ENCODE assay signal across 25 cellular contexts in genomic region chr3:134155456-134155855, GRCh38.
"Had no signal": no experiment of that assay in that cellular context is flagged by ENCODE, and none has a peak within 500 bp of the region (broad histone marks: within the 10 kb centered on the region; RNA-seq: fewer than 3 reads in every experiment).

No MANE protein-coding gene starts in this region.

- H3K9me3 ChIP-seq: body of pancreas, heart left ventricle, mucosa of descending colon, pancreas, thoracic aorta, vagina had no signal

- H3K27ac ChIP-seq: body of pancreas, cardiac muscle cell, heart left ventricle, pancreas, thoracic aorta, vagina, WERI-Rb-1 had no signal

- DNase-seq: activated CD4-positive, alpha-beta T cell treated with anti-CD3 and anti-CD28 coated beads, Interleukin-2, amount 10 ng/mL, durations not matched to agents 7 days and 5 days; activated CD4-positive, CD25-positive, alpha-beta regulatory T cell treated with anti-CD3 and anti-CD28 coated beads, Interleukin-2, amount 50 U/mL, for 72 hours; activated CD8-positive, alpha-beta memory T cell treated with anti-CD3 and anti-CD28 coated beads, Interleukin-2, amount 10 ng/mL, durations not matched to agents 7 days and 5 days; activated CD8-positive, alpha-beta T cell treated with anti-CD3 and anti-CD28 coated beads for 36 hours; activated gamma-delta T cell treated with Interleukin-2 at 50 U/mL for 16 hours; activated T-cell treated with anti-CD3 and anti-CD28 coated beads for 4 hours; anterior cingulate cortex; body of pancreas; cortex of kidney; heart left ventricle; islet precursor cell; left cardiac atrium; mesendoderm; mucosa of descending colon; nephron progenitor cell; pancreas; stimulated activated CD4-positive, alpha-beta T cell treated with anti-CD3 and anti-CD28 coated beads, Interleukin-2, amount 100 ng/mL, for 48 hours; stimulated activated CD8-positive, alpha-beta memory T cell treated with anti-CD3 and anti-CD28 coated beads, Interleukin-4, amount 100 ng/mL, for 48 hours; stimulated activated naive CD4-positive, alpha-beta T cell; WERI-Rb-1 had no signal

- H3K4me3 ChIP-seq: body of pancreas, cardiac muscle cell, heart left ventricle, mucosa of descending colon, pancreas, smooth muscle cell, thoracic aorta, vagina had no signal

- H3K27me3 ChIP-seq: body of pancreas, cardiac muscle cell, heart left ventricle, pancreas, vagina had no signal

- ATAC-seq: activated CD8-positive, alpha-beta memory T cell treated with anti-CD3 and anti-CD28 coated beads, Interleukin-2, amount 10 ng/mL, durations not matched to agents 7 days and 5 days; activated CD8-positive, alpha-beta T cell treated with anti-CD3 and anti-CD28 coated beads for 36 hours; body of pancreas; heart left ventricle; left cardiac atrium; mucosa of descending colon; pancreas; sciatic nerve had no signal

- H3K4me1 ChIP-seq: body of pancreas, pancreas had no signal

- H3K4me2 ChIP-seq: smooth muscle cell had no signal
